Comparison of ENCODE assay signal across 8 cellular contexts in the genomic region with DNA sequence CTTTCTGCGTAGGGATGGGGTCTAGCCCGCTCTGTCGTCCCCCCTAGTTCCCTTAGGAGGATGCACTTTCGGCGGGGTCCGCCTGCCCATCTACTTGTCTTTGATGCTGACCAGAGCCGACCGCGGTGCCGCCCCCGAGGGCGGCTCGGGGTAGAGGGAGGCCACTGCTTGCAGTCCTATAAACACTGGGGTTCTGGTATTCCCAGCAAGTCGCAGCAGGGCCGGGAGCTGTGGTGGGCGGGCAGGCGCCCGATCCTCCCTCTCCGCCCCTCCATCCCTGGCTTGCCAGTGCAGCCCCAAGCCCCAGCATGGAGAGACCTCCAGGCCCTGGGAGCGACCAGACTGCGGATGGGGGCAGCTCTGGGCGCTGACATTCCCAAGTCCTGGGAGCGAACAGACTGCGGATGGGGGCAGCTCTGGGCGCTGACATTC. TPM values are rescaled to one million over a fixed set of nuclear protein-coding genes. Genes with fewer than 3 reads are reported as not detected.
DNase-seq lines count a peak whose midpoint lies in the region; ATAC-seq, FAIRE-seq and TF ChIP-seq lines count a peak whose summit lies in the region.

No MANE protein-coding gene starts in this region.

- peak overlapping the region; percentile 52 to 77 for H3K9ac ChIP-seq in kidney (ENCODE audit: low read length in 2 of 2)

- H3K36me3 Mint-ChIP-seq in activated naive CD8-positive, alpha-beta T cell treated with anti-CD3 and anti-CD28 coated beads, Interleukin-2, amount 50 U/mL, for 24 hours (ENCODE audit: low read depth) = no peaks in the 10 kb centered on the region

- TF ChIP-seq CTCF in cardiac muscle cell (IDR thresholded peaks at IDR 0.05; ENCODE audit: low read depth, low read length) = no peak
- no peak for TF ChIP-seq CTCF in kidney (IDR thresholded peaks at IDR 0.05; ENCODE audit: borderline replicate concordance, extremely low read depth, insufficient read depth)
- no peak for TF ChIP-seq CTCF in thoracic aorta (IDR thresholded peaks at IDR 0.05)

- H3K4me3 ChIP-seq in cardiac muscle cell (peak overlapping the region; percentile 87), kidney (ENCODE audit: low read length in 2 of 2) (peak overlapping the region; percentile 53 to 75), thoracic aorta (peak overlapping the region; percentile 85)

- H3K36me3 ChIP-seq in cardiac muscle cell (no peaks in the 10 kb centered on the region), kidney (ENCODE audit: control insufficient read depth in 1 of 2, insufficient read depth in 2 of 2, low read length in 2 of 2) (peaks cover 2 to 4% of the 10 kb centered on the region in 2 donors), thoracic aorta (no peaks in the 10 kb centered on the region)

- FAIRE-seq in kidney (lab: Jason Lieb, UNC) = no peak

- H3K27ac Mint-ChIP-seq in activated naive CD8-positive, alpha-beta T cell treated with anti-CD3 and anti-CD28 coated beads, Interleukin-2, amount 50 U/mL, for 24 hours = no peak overlapping the region

- H3K4me1 ChIP-seq in cardiac muscle cell (ENCODE audit: low read depth) (peaks cover 20% of the 10 kb centered on the region), kidney (ENCODE audit: control insufficient read depth in 1 of 2, insufficient read depth in 1 of 2, low read depth in 1 of 2, low read length in 2 of 2) (peaks cover 11 to 15% of the 10 kb centered on the region in 2 donors), thoracic aorta (ENCODE audit: control insufficient read depth in 1 of 2, low read depth in 2 of 2) (peaks cover 8 to 35% of the 10 kb centered on the region in 2 donors)

- DNase-seq in cardiac muscle cell (ENCODE audit: low read depth in 1 of 2, low spot score in 1 of 2) = peak in 1 of 2 donors; percentile 43
- no peak for DNase-seq in left ventricle myocardium superior
- no peak for DNase-seq in activated naive CD8-positive, alpha-beta T cell treated with anti-CD3 and anti-CD28 coated beads, Interleukin-2, amount 50 U/mL, for 24 hours
- peak; percentile 80 for DNase-seq in kidney
- no peak for DNase-seq in thoracic aorta (ENCODE audit: low spot score)
- no peak for DNase-seq in activated gamma-delta T cell (lab: John Stamatoyannopoulos, UW)
- no peak for DNase-seq in NCI-H128 (lab: John Stamatoyannopoulos, UW; ENCODE audit: unreplicated experiment)

- no peaks in the 10 kb centered on the region for H3K9me3 Mint-ChIP-seq in activated naive CD8-positive, alpha-beta T cell treated with anti-CD3 and anti-CD28 coated beads, Interleukin-2, amount 50 U/mL, for 24 hours

- H3K27ac ChIP-seq in cardiac muscle cell (peak overlapping the region; percentile 73), kidney (ENCODE audit: low read depth in 2 of 2, low read length in 2 of 2) (peak overlapping the region; percentile 80), thoracic aorta (no peak overlapping the region)

- H3K9me3 ChIP-seq in cardiac muscle cell (ENCODE audit: low read depth) = no peaks in the 10 kb centered on the region
- no peaks in the 10 kb centered on the region for H3K9me3 ChIP-seq in kidney (ENCODE audit: control insufficient read depth in 1 of 2, low read length in 2 of 2)
- no peaks in the 10 kb centered on the region for H3K9me3 ChIP-seq in thoracic aorta

- H3K4me3 Mint-ChIP-seq in activated naive CD8-positive, alpha-beta T cell treated with anti-CD3 and anti-CD28 coated beads, Interleukin-2, amount 50 U/mL, for 24 hours = peak overlapping the region; percentile 77

- no peaks in the 10 kb centered on the region for H3K27me3 Mint-ChIP-seq in activated naive CD8-positive, alpha-beta T cell treated with anti-CD3 and anti-CD28 coated beads, Interleukin-2, amount 50 U/mL, for 24 hours

- H3K27me3 ChIP-seq in cardiac muscle cell = no peaks in the 10 kb centered on the region
- H3K27me3 ChIP-seq in thoracic aorta (replicated peaks; ENCODE audit: insufficient read depth) = no peaks in the 10 kb centered on the region

- ATAC-seq in left ventricle myocardium superior (no peak), thoracic aorta (ENCODE audit: insufficient number of reproducible peaks, low FRiP score, low read depth) (no peak), GM18517 (IDR thresholded peaks at IDR 0.05; ENCODE audit: unreplicated experiment) (no peak)
- ATAC-seq in activated naive CD8-positive, alpha-beta T cell treated with anti-CD3 and anti-CD28 coated beads, Interleukin-2, amount 50 U/mL, for 24 hours = no peak

- H3K4me1 Mint-ChIP-seq in activated naive CD8-positive, alpha-beta T cell treated with anti-CD3 and anti-CD28 coated beads, Interleukin-2, amount 50 U/mL, for 24 hours = peaks cover 23% of the 10 kb centered on the region

- intact Hi-C loops in left ventricle myocardium superior (cut with micrococcal nuclease) = no loop called here
- intact Hi-C loops in kidney (cut with DNase I) = no loop called here

RNA-seq across cellular contexts. Expression of a gene that starts 0.8 kb away (rescaled TPM):
- total RNA-seq in cardiac muscle cell (38.0 and 39.3 TPM in 2 replicates), left ventricle myocardium superior (23.9 TPM), kidney (190 TPM), thoracic aorta (10 to 100 TPM; 26.9 to 38.4 TPM)
- polyA plus RNA-seq in cardiac muscle cell (43.1 and 44.9 TPM in 2 replicates), kidney (ENCODE audit: insufficient read depth, low read depth, low replicate concordance) (28.7 TPM)

RNA-seq across cellular contexts. Expression of a gene that starts 31.8 kb away (rescaled TPM):
- total RNA-seq in cardiac muscle cell (18.1 and 30.8 TPM in 2 replicates), left ventricle myocardium superior (71.7 TPM), kidney (158 TPM), thoracic aorta (10 to 100 TPM; 18.0 to 35.6 TPM)
- polyA plus RNA-seq in cardiac muscle cell (71.9 and 91.6 TPM in 2 replicates), kidney (ENCODE audit: insufficient read depth, low read depth, low replicate concordance) (321 TPM)

RNA-seq across cellular contexts. Expression of a gene that starts 32.0 kb away (rescaled TPM):
- total RNA-seq in cardiac muscle cell (9.1 and 16.2 TPM in 2 replicates), left ventricle myocardium superior (13.8 TPM), kidney (15.3 TPM), thoracic aorta (10 to 100 TPM in 1 of 2 donors, 1 to 10 TPM in 1; 5.0 to 23.4 TPM)
- polyA plus RNA-seq in cardiac muscle cell (1.3 and 1.9 TPM in 2 replicates), kidney (ENCODE audit: insufficient read depth, low read depth, low replicate concordance) (4.8 TPM)

RNA-seq across cellular contexts. Expression of a gene that starts 47.4 kb away (rescaled TPM):
- 0.21 TPM in 2 replicates for total RNA-seq in cardiac muscle cell
- 0.39 TPM in 1 of 2 replicates, not detected in the other for polyA plus RNA-seq in cardiac muscle cell
- total RNA-seq in left ventricle myocardium superior = 0.20 TPM
- 0.54 TPM for total RNA-seq in kidney
- polyA plus RNA-seq in kidney (ENCODE audit: insufficient read depth, low read depth, low replicate concordance) = 0.88 TPM
- not detected for total RNA-seq in thoracic aorta

Comparison
In these comparisons a context has a peak if more than half of its experiments do, and no peak if none do; other contexts are left out.
1. H3K27ac ChIP-seq: peak in cardiac muscle cell (single experiment) and kidney (2 of 2); none in thoracic aorta (0 of 2).
2. Peak in every context shown above with its lines, with median percentiles within 50 percentile points of each other: H3K4me3 ChIP-seq.